In genomic region chr11:66222358-66223149, GRCh38 we compare ENCODE assay signal across 8 cellular contexts. TPM values are rescaled to one million over a fixed set of nuclear protein-coding genes. Genes with fewer than 3 reads are reported as not detected.
DNase-seq lines count a peak whose midpoint lies in the region; ATAC-seq and TF ChIP-seq lines count a peak whose summit lies in the region.

No MANE protein-coding gene starts in this region.

- peak overlapping the region; percentile 95 for H3K27ac Mint-ChIP-seq in activated T-cell treated with anti-CD3 and anti-CD28 coated beads, Interleukin-2, amount 50 U/mL, for 72 hours
- no peak overlapping the region for H3K27ac Mint-ChIP-seq in nephron progenitor cell
- peak overlapping the region; percentile 92 to 97 for H3K27ac Mint-ChIP-seq in stimulated activated naive CD8-positive, alpha-beta T cell treated with anti-CD3 and anti-CD28 coated beads, Interleukin-15, amount 100 ng/mL, for 72 hours

- peaks cover 7% of the 10 kb centered on the region in 2 donors for H3K36me3 Mint-ChIP-seq in activated T-cell treated with anti-CD3 and anti-CD28 coated beads, Interleukin-2, amount 50 U/mL, for 72 hours (ENCODE audit: insufficient read depth in 2 of 2)
- H3K36me3 Mint-ChIP-seq in nephron progenitor cell (ENCODE audit: low read depth), result peaks cover 11% of the 10 kb centered on the region

- in situ Hi-C loops in G401 (cut with HindIII; ENCODE audit: low sequenced_read_pairs), result no loop called here

- H3K27me3 Mint-ChIP-seq in activated T-cell treated with anti-CD3 and anti-CD28 coated beads, Interleukin-2, amount 50 U/mL, for 72 hours (ENCODE audit: low read depth), result no peaks in the 10 kb centered on the region
- H3K27me3 Mint-ChIP-seq in nephron progenitor cell (ENCODE audit: low read depth, poor library complexity), result no peaks in the 10 kb centered on the region
- no peaks in the 10 kb centered on the region for H3K27me3 Mint-ChIP-seq in stimulated activated naive CD8-positive, alpha-beta T cell treated with anti-CD3 and anti-CD28 coated beads, Interleukin-15, amount 100 ng/mL, for 72 hours

- H3K4me1 Mint-ChIP-seq in activated T-cell treated with anti-CD3 and anti-CD28 coated beads, Interleukin-2, amount 50 U/mL, for 72 hours (ENCODE audit: low read depth), result peaks cover 31% of the 10 kb centered on the region
- peaks cover 18% of the 10 kb centered on the region for H3K4me1 Mint-ChIP-seq in nephron progenitor cell
- H3K4me1 Mint-ChIP-seq in stimulated activated naive CD8-positive, alpha-beta T cell treated with anti-CD3 and anti-CD28 coated beads, Interleukin-15, amount 100 ng/mL, for 72 hours, result peaks cover 33% of the 10 kb centered on the region

- H3K9me3 Mint-ChIP-seq in activated T-cell treated with anti-CD3 and anti-CD28 coated beads, Interleukin-2, amount 50 U/mL, for 72 hours, result no peaks in the 10 kb centered on the region
- H3K9me3 Mint-ChIP-seq in nephron progenitor cell, result no peaks in the 10 kb centered on the region
- H3K9me3 Mint-ChIP-seq in stimulated activated naive CD8-positive, alpha-beta T cell treated with anti-CD3 and anti-CD28 coated beads, Interleukin-15, amount 100 ng/mL, for 72 hours, result no peaks in the 10 kb centered on the region

- H3K4me3 ChIP-seq in H7 (ENCODE audit: insufficient read depth, low read depth, low read length), result no peak overlapping the region

- H3K27me3 ChIP-seq in H7 (ENCODE audit: control insufficient read depth, insufficient read depth, low read length), result no peaks in the 10 kb centered on the region

- H3K4me3 Mint-ChIP-seq in activated T-cell treated with anti-CD3 and anti-CD28 coated beads, Interleukin-2, amount 50 U/mL, for 72 hours, result peak overlapping the region; percentile 52 to 63
- H3K4me3 Mint-ChIP-seq in nephron progenitor cell, result no peak overlapping the region
- H3K4me3 Mint-ChIP-seq in stimulated activated naive CD8-positive, alpha-beta T cell treated with anti-CD3 and anti-CD28 coated beads, Interleukin-15, amount 100 ng/mL, for 72 hours, result peak overlapping the region; percentile 59 to 66

- peak; percentile 100 for TF ChIP-seq CTCF in nephron progenitor cell (IDR thresholded peaks at IDR 0.05)

- peaks cover 4% of the 10 kb centered on the region for H3K36me3 ChIP-seq in H7 (replicated peaks; ENCODE audit: control insufficient read depth, insufficient read depth, low read length)

- peak; percentile 93 to 95 for ATAC-seq in activated T-cell treated with anti-CD3 and anti-CD28 coated beads, Interleukin-2, amount 50 U/mL, for 72 hours (replicated peaks in 1 of 2)
- peak; percentile 98 for ATAC-seq in stimulated activated naive CD8-positive, alpha-beta T cell treated with anti-CD3 and anti-CD28 coated beads, Interleukin-15, amount 100 ng/mL, for 72 hours

- peak; percentile 97 for DNase-seq in G401 (ENCODE audit: low spot score)
- DNase-seq in H7, result peak; percentile 91
- peak; percentile 93 for DNase-seq in LoVo (ENCODE audit: low spot score)
- DNase-seq in RKO (ENCODE audit: low spot score), result peak; percentile 91
- DNase-seq in activated T-cell treated with anti-CD3 and anti-CD28 coated beads, Interleukin-2, amount 50 U/mL, for 72 hours, result peak; percentile 94 to 95
- DNase-seq in fibroblast of gingiva (ENCODE audit: low read depth), result peak; percentile 84
- DNase-seq in nephron progenitor cell, result peak; percentile 90
- DNase-seq in stimulated activated naive CD8-positive, alpha-beta T cell treated with anti-CD3 and anti-CD28 coated beads, Interleukin-15, amount 100 ng/mL, for 72 hours, result peak; percentile 94 to 96

RNA-seq across cellular contexts. Expression of gene KLC2, which starts 34.9 kb away (rescaled TPM):
- total RNA-seq in G401 (2014; rRNA removed; shearing (Covaris generic)), result 17.2 and 18.3 TPM in 2 replicates
- total RNA-seq in H7 (2014; rRNA removed; shearing (Covaris generic)), result 21.5 and 28.1 TPM in 2 replicates
- 10 to 100 TPM; 51.9 to 54.8 TPM for total RNA-seq in activated T-cell treated with anti-CD3 and anti-CD28 coated beads, Interleukin-2, amount 50 U/mL, for 72 hours

RNA-seq across cellular contexts. Expression of gene RAB1B, which starts 45.9 kb away (rescaled TPM):
- 67.8 and 81.8 TPM in 2 replicates for total RNA-seq in G401 (2014; rRNA removed; shearing (Covaris generic))
- 140 and 165 TPM in 2 replicates for total RNA-seq in H7 (2014; rRNA removed; shearing (Covaris generic))
- total RNA-seq in activated T-cell treated with anti-CD3 and anti-CD28 coated beads, Interleukin-2, amount 50 U/mL, for 72 hours, result 100 to 1,000 TPM; 127 to 139 TPM

RNA-seq across cellular contexts. Expression of gene CNIH2, which starts 55.4 kb away (rescaled TPM):
- 4.4 and 12.4 TPM in 2 replicates for total RNA-seq in G401 (2014; rRNA removed; shearing (Covaris generic))
- total RNA-seq in H7 (2014; rRNA removed; shearing (Covaris generic)), result 3.5 and 12.0 TPM in 2 replicates
- total RNA-seq in activated T-cell treated with anti-CD3 and anti-CD28 coated beads, Interleukin-2, amount 50 U/mL, for 72 hours, result 1 to 10 TPM; 1.2 to 3.5 TPM
